8 cellular contexts compared by ENCODE assay signal in the genomic region with DNA sequence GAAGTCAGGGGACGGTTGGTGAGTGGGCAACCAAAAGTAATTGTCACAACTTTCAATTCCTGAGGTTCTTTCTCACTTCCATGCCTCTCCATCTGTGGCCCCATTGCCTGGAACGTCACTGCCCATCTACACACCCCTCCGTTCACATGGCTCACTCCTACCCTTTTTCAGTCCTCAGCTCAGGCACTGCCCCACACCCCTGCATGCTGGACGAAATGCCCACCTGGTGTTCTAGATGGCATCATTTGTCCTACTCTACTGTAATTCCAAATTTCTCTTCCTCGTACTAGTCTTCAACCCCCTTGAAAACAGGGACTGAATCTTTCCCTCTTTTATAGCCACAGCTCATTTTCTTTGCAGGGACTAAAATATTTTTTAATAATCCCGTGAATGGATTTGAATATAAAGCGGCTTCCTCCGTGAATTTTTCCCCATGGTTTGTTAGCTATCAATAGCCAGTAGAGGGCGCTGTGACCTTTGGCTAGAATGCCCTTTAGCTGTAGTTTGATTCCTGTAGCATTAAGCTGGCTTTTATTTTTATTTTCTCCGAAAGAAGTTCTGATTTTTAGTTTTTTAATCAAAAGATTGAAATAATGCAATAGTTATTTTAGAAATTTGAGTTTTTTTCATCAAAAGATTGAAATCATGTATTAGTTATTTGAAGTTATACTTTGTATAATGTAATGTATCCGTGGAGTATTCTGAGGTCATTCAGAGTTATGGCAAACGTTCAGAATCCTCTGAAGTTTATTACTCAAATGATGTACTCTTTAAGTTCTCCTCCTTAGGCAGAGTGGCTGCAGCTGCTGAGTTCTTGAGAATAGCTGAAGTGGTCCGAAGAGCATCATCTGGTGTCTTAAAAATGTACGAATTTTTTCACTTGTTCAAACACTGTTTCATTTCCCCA.
A peak's percentile ranks its signal among the peaks of the same experiment; 100 is the strongest.
DNase-seq lines count a peak whose midpoint lies in the region; ATAC-seq and TF ChIP-seq lines count a peak whose summit lies in the region.

No MANE protein-coding gene starts in this region.

- H3K27me3 ChIP-seq in HUES64 (ENCODE audit: insufficient read depth, low read length) (no peaks in the 10 kb centered on the region), OCI-LY1 (ENCODE audit: insufficient read depth, low read length) (no peaks in the 10 kb centered on the region)

- no peaks in the 10 kb centered on the region for H3K79me2 ChIP-seq in OCI-LY1 (ENCODE audit: insufficient read depth, low read length)

- no peak overlapping the region for H2AFZ ChIP-seq in OCI-LY1 (ENCODE audit: low read length)

- H3K4me3 Mint-ChIP-seq in MCF 10A (ENCODE audit: unreplicated experiment): no peak overlapping the region

- H3K4me3 ChIP-seq in HUES64 (ENCODE audit: low read length) (peak overlapping the region; percentile 40), OCI-LY1 (ENCODE audit: low read depth, low read length, poor library complexity, severe bottlenecking) (no peak overlapping the region)

- no TSS peak for BruUV-seq in MCF 10A (replicated peaks; lab: Mats Ljungman, UMichigan)

- H3K9me2 ChIP-seq in OCI-LY1 (ENCODE audit: low read depth, low read length): no peaks in the 10 kb centered on the region

- no peak overlapping the region for H3K4me2 ChIP-seq in OCI-LY1 (ENCODE audit: low read length)

- WGBS in HUES64: 40% methylated on average over 14 of the region's 14 CpGs

- H3K27ac ChIP-seq in HUES64 (ENCODE audit: low read depth, low read length) (no peak overlapping the region), OCI-LY1 (ENCODE audit: low read depth, low read length, poor library complexity, severe bottlenecking) (no peak overlapping the region)

- H3K36me3 Mint-ChIP-seq in MCF 10A (ENCODE audit: insufficient read depth, unreplicated experiment): no peaks in the 10 kb centered on the region

- intact Hi-C loops in MCF 10A (cut with micrococcal nuclease): loop anchor here (1.0 to 10.0 kb wide), 6 partner anchors 397 to 1361 kb away; no protein-coding TSS in a partner anchor

- TF ChIP-seq CTCF in GM13977 (IDR thresholded peaks at IDR 0.05; ENCODE audit: extremely low read depth, insufficient read depth, missing control alignments): peak; percentile 80
- TF ChIP-seq CTCF in OCI-LY1 (IDR thresholded peaks at IDR 0.05; ENCODE audit: low read length): peak; percentile 81
- TF ChIP-seq CTCF in MCF 10A (IDR thresholded peaks at IDR 0.05; ENCODE audit: unreplicated experiment): peak; percentile 66

- no peaks in the 10 kb centered on the region for H3K9me3 Mint-ChIP-seq in MCF 10A (ENCODE audit: unreplicated experiment)

- H3K27ac Mint-ChIP-seq in MCF 10A (ENCODE audit: low read depth, unreplicated experiment): no peak overlapping the region

- CTCF ChIA-PET in MCF 10A (lab: Yijun Ruan, JAX): interaction anchor here (0.6 to 7.3 kb wide), 58 partner anchors 9 to 1915 kb away, joined by 3 to 197 read pairs (median 4); no protein-coding TSS in a partner anchor

- in situ Hi-C loops in GM13977 (cut with MboI; ENCODE audit: low pct_unique_long_range_greater_than_20kb, low sequenced_read_pairs, unreplicated experiment): loop anchor here (10.0 to 25.0 kb wide), 2 partner anchors 274 to 394 kb away; no protein-coding TSS in a partner anchor

- peaks cover 5% of the 10 kb centered on the region for H3K4me1 ChIP-seq in HUES64 (ENCODE audit: insufficient read depth, low read length)
- H3K4me1 ChIP-seq in OCI-LY1 (ENCODE audit: insufficient read depth, low read length, severe bottlenecking): no peaks in the 10 kb centered on the region

- H4K20me1 ChIP-seq in OCI-LY1 (ENCODE audit: insufficient read depth, low read length): no peaks in the 10 kb centered on the region

- peaks cover 26% of the 10 kb centered on the region for H3K27me3 Mint-ChIP-seq in MCF 10A (ENCODE audit: insufficient read depth, unreplicated experiment)

- H3K9me3 ChIP-seq in HUES64 (ENCODE audit: insufficient read depth, low read depth, low read length): no peaks in the 10 kb centered on the region
- no peaks in the 10 kb centered on the region for H3K9me3 ChIP-seq in OCI-LY1 (ENCODE audit: low read length)

- H3K4me1 Mint-ChIP-seq in MCF 10A (ENCODE audit: insufficient read depth, unreplicated experiment): no peaks in the 10 kb centered on the region

- no peaks in the 10 kb centered on the region for H3F3A ChIP-seq in OCI-LY1 (ENCODE audit: insufficient read depth, low read length)

- DNase-seq in AML-193 (lab: John Stamatoyannopoulos, UW) (peak; percentile 23 to 40), GM13977 (ENCODE audit: low spot score) (peak; percentile 42), MCF 10A (ENCODE audit: unreplicated experiment) (peak; percentile 78), left lobe of liver (ENCODE audit: low spot score) (peak; percentile 49), GDM1 (lab: John Stamatoyannopoulos, UW) (no peak)
- DNase-seq in stimulated activated CD8-positive, alpha-beta memory T cell treated with anti-CD3 and anti-CD28 coated beads, Interleukin-2, amount 100 ng/mL, for 48 hours (ENCODE audit: low read depth in 2 of 2): peak; percentile 3 to 4

- H3K36me3 ChIP-seq in HUES64 (ENCODE audit: insufficient read depth, low read length): no peaks in the 10 kb centered on the region
- H3K36me3 ChIP-seq in OCI-LY1 (ENCODE audit: insufficient read depth, low read length): no peaks in the 10 kb centered on the region

- peak; percentile 78 for ATAC-seq in left lobe of liver

- POLR2A ChIA-PET in MCF 10A (lab: Yijun Ruan, JAX): interaction anchor here (0.6 to 0.9 kb wide), 2 partner anchors 257 to 397 kb away, joined by 3 read pairs; no protein-coding TSS in a partner anchor

- no peak overlapping the region for H3K9ac ChIP-seq in HUES64 (ENCODE audit: low read depth, low read length)
- no peak overlapping the region for H3K9ac ChIP-seq in OCI-LY1 (ENCODE audit: low read length)
